8 cellular contexts compared by ENCODE assay signal in the genomic region with DNA sequence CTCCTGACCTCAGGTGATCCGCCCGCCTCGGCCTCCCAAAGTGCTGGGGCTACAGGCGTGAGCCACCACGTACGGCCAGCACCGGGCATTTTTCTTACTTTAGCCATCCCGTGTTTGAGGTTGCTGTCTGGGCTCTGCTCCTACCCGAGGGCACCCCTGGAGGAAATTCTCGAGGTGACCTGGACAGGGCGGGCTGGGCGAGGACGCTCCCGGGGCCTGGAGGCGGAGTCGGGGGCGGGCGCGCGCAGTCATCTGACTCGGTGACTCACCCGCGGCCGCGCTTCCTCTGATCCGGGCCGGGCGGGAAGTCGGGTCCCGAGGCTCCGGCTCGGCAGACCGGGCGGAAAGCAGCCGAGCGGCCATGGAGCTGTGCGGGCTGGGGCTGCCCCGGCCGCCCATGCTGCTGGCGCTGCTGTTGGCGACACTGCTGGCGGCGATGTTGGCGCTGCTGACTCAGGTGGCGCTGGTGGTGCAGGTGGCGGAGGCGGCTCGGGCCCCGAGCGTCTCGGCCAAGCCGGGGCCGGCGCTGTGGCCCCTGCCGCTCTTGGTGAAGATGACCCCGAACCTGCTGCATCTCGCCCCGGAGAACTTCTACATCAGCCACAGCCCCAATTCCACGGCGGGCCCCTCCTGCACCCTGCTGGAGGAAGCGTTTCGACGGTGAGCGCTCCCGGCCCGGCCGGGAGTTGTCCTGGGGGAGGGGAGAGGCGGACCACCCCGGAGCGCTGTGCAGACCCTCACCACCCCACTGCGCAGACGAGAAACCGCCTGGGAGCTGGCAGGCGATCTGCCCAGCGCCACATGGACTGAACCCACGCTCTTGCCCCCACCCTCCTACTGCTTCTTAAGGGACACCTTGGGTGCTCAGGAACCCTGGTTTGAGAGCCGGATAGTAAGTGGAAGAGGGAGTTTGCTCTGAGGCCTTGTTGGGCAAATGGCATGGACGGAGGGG. TPM values are rescaled to one million over a fixed set of nuclear protein-coding genes. Genes with fewer than 3 reads are reported as not detected.
DNase-seq lines count a peak whose midpoint lies in the region; ATAC-seq and TF ChIP-seq lines count a peak whose summit lies in the region.

A gene (plus strand): TSS at position 334 of the 952 bp plus-strand sequence. CDS start 28 bp downstream, at position 362.

- peak; percentile 80 for DNase-seq in NCI-H82 (lab: John Stamatoyannopoulos, UW)
- peak; percentile 93 for DNase-seq in activated CD8-positive, alpha-beta memory T cell treated with anti-CD3 and anti-CD28 coated beads for 24 hours
- peak; percentile 63 for DNase-seq in effector CD8-positive, alpha-beta T cell (lab: John Stamatoyannopoulos, UW)
- DNase-seq in lung microvascular endothelial cell (ENCODE audit: low read depth in 2 of 2): peak; percentile 87 to 92
- DNase-seq in stimulated activated CD4-positive, alpha-beta T cell treated with anti-CD3 and anti-CD28 coated beads, TNF-alpha, amount 100 ng/mL, for 4 hours (ENCODE audit: low read depth in 3 of 3): peak; percentile 73 to 75 (median 74)

- TF ChIP-seq CTCF in C4-2B (conservative IDR thresholded peaks at IDR 0.05): peak; percentile 25; the same call in 1 of the 2 replicates

- peak within 1 kb of the TSS; percentile 93 for H3K27ac ChIP-seq in C4-2B

- ATAC-seq in GM19035 (IDR thresholded peaks at IDR 0.05; ENCODE audit: unreplicated experiment): peak; percentile 80
- peak; percentile 72 for ATAC-seq in HG03280 (IDR thresholded peaks at IDR 0.05; ENCODE audit: unreplicated experiment)

RNA-seq across cellular contexts. Expression of the gene that starts here (rescaled TPM):
- 102 and 112 TPM in 2 replicates for total RNA-seq in lung microvascular endothelial cell

Comparison
In these comparisons a context has a peak if more than half of its experiments do, and no peak if none do; other contexts are left out.
1. Peak in every context shown above with its lines: DNase-seq, ATAC-seq and H3K27ac ChIP-seq.